Comparison of ENCODE assay signal across 12 cellular contexts in genomic region chr2:62099523-62100175, GRCh38.
A peak's percentile ranks its signal among the peaks of the same experiment; 100 is the strongest.
DNase-seq lines count a peak whose midpoint lies in the region; ATAC-seq, FAIRE-seq and TF ChIP-seq lines count a peak whose summit lies in the region.
"Had no signal": no experiment of that assay in that cellular context is flagged by ENCODE, and none has a peak within 500 bp of the region (broad histone marks: within the 10 kb centered on the region; RNA-seq: fewer than 3 reads in every experiment).

No MANE protein-coding gene starts in this region.

- H3K9me3 ChIP-seq in DOHH2 (ENCODE audit: control insufficient read depth, insufficient read depth, low read length) (no peaks in the 10 kb centered on the region), heart right ventricle (no peaks in the 10 kb centered on the region)
- H3K9me3 ChIP-seq: upper lobe of left lung had no signal

- H3K9me2 ChIP-seq in DOHH2 (replicated peaks; ENCODE audit: control insufficient read depth, low read length), result no peaks in the 10 kb centered on the region

- H3K4me3 ChIP-seq in DOHH2 (ENCODE audit: low read length) (peak overlapping the region; percentile 46), heart right ventricle (no peak overlapping the region)
- H3K4me3 ChIP-seq: upper lobe of left lung had no signal

- intact Hi-C loops in heart right ventricle (cut with DNase I), result no loop called here

- WGBS in heart right ventricle, 2 donors, result 75 to 77% methylated on average over 10 of the region's 10 CpGs

- H3K4me2 ChIP-seq in DOHH2 (ENCODE audit: low read length), result peak overlapping the region; percentile 68

- no peak for TF ChIP-seq CTCF in DOHH2 (IDR thresholded peaks at IDR 0.05; ENCODE audit: low read depth, low read length, poor library complexity, severe bottlenecking)
- TF ChIP-seq CTCF in heart right ventricle (IDR thresholded peaks at IDR 0.05), result no peak

- peaks cover 21 to 43% (median 23%) of the 10 kb centered on the region in 3 donors for H3K4me1 Mint-ChIP-seq in IgD-negative memory B cell
- H3K4me1 Mint-ChIP-seq: brain had no signal

- no peaks in the 10 kb centered on the region for H4K20me1 ChIP-seq in DOHH2 (ENCODE audit: control insufficient read depth, insufficient read depth, low read depth, low read length)

- ATAC-seq in HG02840 (IDR thresholded peaks at IDR 0.05; ENCODE audit: low FRiP score, unreplicated experiment) (peak; percentile 89), heart right ventricle (no peak)
- ATAC-seq: naive thymus-derived CD8-positive, alpha-beta T cell had no signal

- H3K36me3 ChIP-seq in DOHH2 (ENCODE audit: control insufficient read depth, low read length), result no peaks in the 10 kb centered on the region
- no peaks in the 10 kb centered on the region for H3K36me3 ChIP-seq in heart right ventricle
- H3K36me3 ChIP-seq: upper lobe of left lung had no signal

- peak; percentile 97 for FAIRE-seq in GM19239 (lab: Jason Lieb, UNC)

- H3K4me1 ChIP-seq in DOHH2 (ENCODE audit: control insufficient read depth, low read length) (peaks cover 38% of the 10 kb centered on the region), heart right ventricle (peaks cover 0 to 12% (median 0%) of the 10 kb centered on the region in 9 donors)

- H3K36me3 Mint-ChIP-seq in IgD-negative memory B cell, result no peaks in the 10 kb centered on the region
- H3K36me3 Mint-ChIP-seq: brain had no signal

- H3K4me3 Mint-ChIP-seq in IgD-negative memory B cell, result peak overlapping the region; percentile 47 to 88 (median 67)
- H3K4me3 Mint-ChIP-seq: brain; naive thymus-derived CD8-positive, alpha-beta T cell had no signal

- H3K79me2 ChIP-seq in DOHH2 (ENCODE audit: control insufficient read depth, low read length), result no peaks in the 10 kb centered on the region

- H3K27ac Mint-ChIP-seq in IgD-negative memory B cell, result peak overlapping the region in 2 of 3 donors; percentile 45 to 73
- H3K27ac Mint-ChIP-seq: brain had no signal

- H3K27ac ChIP-seq in DOHH2 (ENCODE audit: low read depth, low read length) (peak overlapping the region; percentile 57), heart right ventricle (no peak overlapping the region)
- H3K27ac ChIP-seq: upper lobe of left lung had no signal

- H3K27me3 Mint-ChIP-seq in IgD-negative memory B cell, result peaks cover 2% of the 10 kb centered on the region
- H3K27me3 Mint-ChIP-seq: brain; naive thymus-derived CD8-positive, alpha-beta T cell had no signal

- H3K27me3 ChIP-seq in DOHH2 (ENCODE audit: control insufficient read depth, low read length) (no peaks in the 10 kb centered on the region), heart right ventricle (no peaks in the 10 kb centered on the region)
- H3K27me3 ChIP-seq: upper lobe of left lung had no signal

- H3F3A ChIP-seq in DOHH2 (ENCODE audit: control insufficient read depth, insufficient read depth), result no peaks in the 10 kb centered on the region

- no peaks in the 10 kb centered on the region for H3K9me3 Mint-ChIP-seq in IgD-negative memory B cell
- H3K9me3 Mint-ChIP-seq: brain; naive thymus-derived CD8-positive, alpha-beta T cell had no signal

- peak; percentile 28 for DNase-seq in GM19239 (ENCODE audit: insufficient read length, low spot score)
- DNase-seq in heart right ventricle, result no peak
- no peak for DNase-seq in A172 (ENCODE audit: low spot score)
- DNase-seq in nucleus accumbens (lab: John Stamatoyannopoulos, UW), result no peak
- DNase-seq in NOMO-1 treated with dmso at 0.1 percent for 144 hours (lab: John Stamatoyannopoulos, UW; ENCODE audit: unreplicated experiment), result no peak
- DNase-seq: naive thymus-derived CD8-positive, alpha-beta T cell; stimulated activated CD4-positive, alpha-beta T cell treated with anti-CD3 and anti-CD28 coated beads, Interleukin-4, amount 100 ng/mL, for 1 hour; upper lobe of left lung had no signal
